In the genomic region with DNA sequence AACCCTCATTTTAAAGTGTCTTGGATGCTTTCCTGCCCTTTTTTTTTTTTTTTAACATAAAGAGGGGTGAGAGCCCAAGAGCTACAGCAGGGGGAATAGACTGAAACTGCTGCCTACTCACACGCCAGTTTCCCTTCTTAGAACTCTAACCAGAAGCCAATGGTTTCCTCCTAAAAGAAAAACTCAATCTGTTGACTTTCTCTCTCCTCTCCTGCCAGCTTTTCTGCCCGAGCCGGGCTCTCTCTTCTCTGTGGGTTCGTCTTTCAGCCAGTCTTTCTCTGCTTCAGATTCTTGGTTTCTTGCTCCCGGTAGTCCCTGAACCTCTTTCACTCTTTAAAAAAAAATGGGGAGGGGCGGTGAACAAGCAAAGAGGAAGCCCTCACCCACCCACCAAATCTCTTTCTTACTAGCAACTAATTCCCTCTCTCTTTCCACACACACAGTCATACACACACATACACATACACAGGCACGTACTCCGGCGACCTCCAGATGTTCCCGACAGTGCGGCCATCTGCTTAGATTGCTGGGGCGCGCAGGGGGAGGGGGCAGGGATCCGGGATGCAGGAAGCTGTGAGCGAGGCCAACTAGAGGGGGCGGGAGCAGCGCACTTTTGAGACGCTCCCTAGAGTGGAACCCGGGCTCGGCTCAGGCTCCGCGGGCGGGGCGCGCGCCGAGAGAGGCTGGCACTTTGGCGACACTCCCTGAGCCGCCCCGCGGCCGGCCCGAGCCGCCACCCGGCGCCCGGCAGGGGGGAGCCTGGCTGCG, we compare ENCODE assay signal across 8 cellular contexts. TPM values are rescaled to one million over a fixed set of nuclear protein-coding genes. Genes with fewer than 3 reads are reported as not detected.
A peak's percentile ranks its signal among the peaks of the same experiment; 100 is the strongest.
DNase-seq lines count a peak whose midpoint lies in the region; ATAC-seq, FAIRE-seq and TF ChIP-seq lines count a peak whose summit lies in the region.

No MANE protein-coding gene starts in this region.

- H3K9me2 ChIP-seq in neural cell (ENCODE audit: insufficient read depth, low read length): no peaks in the 10 kb centered on the region

- H3K9me3 Mint-ChIP-seq in activated naive CD4-positive, alpha-beta T cell treated with anti-CD3 and anti-CD28 coated beads, Interleukin-2, amount 10 ng/mL, durations not matched to agents 7 days and 5 days: no peaks in the 10 kb centered on the region
- no peaks in the 10 kb centered on the region for H3K9me3 Mint-ChIP-seq in type B pancreatic cell

- no peak for ATAC-seq in HG03139 (IDR thresholded peaks at IDR 0.05; ENCODE audit: unreplicated experiment)

- no peak for TF ChIP-seq RAD21 in neural cell (conservative IDR thresholded peaks at IDR 0.05)

- no peaks in the 10 kb centered on the region for H4K20me1 ChIP-seq in neural cell (ENCODE audit: insufficient read depth)

- H3K4me3 Mint-ChIP-seq in activated naive CD4-positive, alpha-beta T cell treated with anti-CD3 and anti-CD28 coated beads, Interleukin-2, amount 10 ng/mL, durations not matched to agents 7 days and 5 days: peak overlapping the region; percentile 78
- peak overlapping the region; percentile 91 for H3K4me3 Mint-ChIP-seq in type B pancreatic cell

- peak overlapping the region; percentile 90 for H3K27ac Mint-ChIP-seq in activated naive CD4-positive, alpha-beta T cell treated with anti-CD3 and anti-CD28 coated beads, Interleukin-2, amount 10 ng/mL, durations not matched to agents 7 days and 5 days
- H3K27ac Mint-ChIP-seq in type B pancreatic cell: peak overlapping the region; percentile 93

- peak overlapping the region; percentile 87 for H3K9ac ChIP-seq in neural cell (ENCODE audit: low read length)

- no peak for TF ChIP-seq CTCF in D721Med (IDR thresholded peaks at IDR 0.05; ENCODE audit: insufficient read depth, missing control alignments)
- no peak for TF ChIP-seq CTCF in HL-60 (IDR thresholded peaks at IDR 0.05; ENCODE audit: insufficient read depth, low read length)
- TF ChIP-seq CTCF in neural cell (IDR thresholded peaks at IDR 0.05; ENCODE audit: poor library complexity, severe bottlenecking): no peak
- no peak for TF ChIP-seq CTCF in type B pancreatic cell (conservative IDR thresholded peaks at IDR 0.05)

- H3K27ac ChIP-seq in HL-60 (replicated peaks): no peak overlapping the region
- no peak overlapping the region for H3K27ac ChIP-seq in neural cell (ENCODE audit: low read length)

- H3F3A ChIP-seq in neural cell (ENCODE audit: insufficient read depth, low read length, poor library complexity, severe bottlenecking): no peaks in the 10 kb centered on the region

- H3K4me3 ChIP-seq in HL-60 (replicated peaks; ENCODE audit: insufficient read depth, low read length) (peak overlapping the region; percentile 40), neural cell (ENCODE audit: low read length) (peak overlapping the region; percentile 99)

- peak overlapping the region; percentile 35 for H3K4me2 ChIP-seq in neural cell (ENCODE audit: low read length)

- H3K27me3 ChIP-seq in HL-60 (ENCODE audit: insufficient read depth, poor library complexity, severe bottlenecking) (peaks cover 49% of the 10 kb centered on the region), neural cell (ENCODE audit: insufficient read depth, low read depth, low read length) (no peaks in the 10 kb centered on the region)

- TF ChIP-seq EP300 in neural cell (conservative IDR thresholded peaks at IDR 0.05; ENCODE audit: poor library complexity, severe bottlenecking): no peak

- peaks cover 96% of the 10 kb centered on the region for H3K27me3 Mint-ChIP-seq in activated naive CD4-positive, alpha-beta T cell treated with anti-CD3 and anti-CD28 coated beads, Interleukin-2, amount 10 ng/mL, durations not matched to agents 7 days and 5 days
- H3K27me3 Mint-ChIP-seq in type B pancreatic cell: no peaks in the 10 kb centered on the region

- H3K36me3 Mint-ChIP-seq in activated naive CD4-positive, alpha-beta T cell treated with anti-CD3 and anti-CD28 coated beads, Interleukin-2, amount 10 ng/mL, durations not matched to agents 7 days and 5 days: no peaks in the 10 kb centered on the region
- H3K36me3 Mint-ChIP-seq in type B pancreatic cell: peaks cover 5% of the 10 kb centered on the region

- peaks cover 38% of the 10 kb centered on the region for H3K79me2 ChIP-seq in neural cell (replicated peaks; ENCODE audit: insufficient read depth, low read length)

- H2AFZ ChIP-seq in neural cell (ENCODE audit: low read depth, low read length): peak overlapping the region; percentile 29

- peaks cover 27% of the 10 kb centered on the region for H3K4me1 Mint-ChIP-seq in activated naive CD4-positive, alpha-beta T cell treated with anti-CD3 and anti-CD28 coated beads, Interleukin-2, amount 10 ng/mL, durations not matched to agents 7 days and 5 days
- peaks cover 60% of the 10 kb centered on the region for H3K4me1 Mint-ChIP-seq in type B pancreatic cell (ENCODE audit: unreplicated experiment)

- no peak for FAIRE-seq in D721Med (lab: Jason Lieb, UNC)
- FAIRE-seq in frontal cortex (lab: Jason Lieb, UNC): no peak

- peak; percentile 81 for DNase-seq in D721Med (ENCODE audit: insufficient read length, low spot score)
- DNase-seq in HL-60 (ENCODE audit: low read depth in 1 of 2, low spot score in 1 of 2): peak; percentile 23 to 51
- DNase-seq in NCI-H748 treated with DMSO at 0.1 percent for 48 hours (lab: John Stamatoyannopoulos, UW): peak; percentile 44
- DNase-seq in activated naive CD4-positive, alpha-beta T cell treated with anti-CD3 and anti-CD28 coated beads, Interleukin-2, amount 10 ng/mL, durations not matched to agents 7 days and 5 days: peak; percentile 80
- DNase-seq in frontal cortex (ENCODE audit: low spot score in 2 of 2): peak; percentile 84 to 85
- DNase-seq in type B pancreatic cell (ENCODE audit: extremely low spot score, unreplicated experiment): peak; percentile 94

- no peaks in the 10 kb centered on the region for H3K9me3 ChIP-seq in neural cell (ENCODE audit: low read length)

- CTCF ChIA-PET in activated naive CD4-positive, alpha-beta T cell treated with anti-CD3 and anti-CD28 coated beads, Interleukin-2, amount 10 ng/mL, durations not matched to agents 7 days and 5 days (lab: Charles Lee): interaction anchor here (0.7 to 1.4 kb wide), 4 partner anchors 15 to 280 kb away, joined by 3 to 4 read pairs (median 3); no protein-coding TSS in a partner anchor

- no peaks in the 10 kb centered on the region for H3K36me3 ChIP-seq in neural cell (ENCODE audit: insufficient read depth, low read length)

TF ChIP-seq in neural cell, 6 proteins besides CTCF, POLR2A, EP300 and RAD21:
- no peak for TF ChIP-seq MXI1 (conservative IDR thresholded peaks at IDR 0.05; ENCODE audit: poor library complexity, severe bottlenecking)
- no peak for TF ChIP-seq SMC3 (conservative IDR thresholded peaks at IDR 0.05; ENCODE audit: poor library complexity)
- TF ChIP-seq POLR2AphosphoS5 (IDR thresholded peaks at IDR 0.05): no peak
- TF ChIP-seq, protein P1, sequence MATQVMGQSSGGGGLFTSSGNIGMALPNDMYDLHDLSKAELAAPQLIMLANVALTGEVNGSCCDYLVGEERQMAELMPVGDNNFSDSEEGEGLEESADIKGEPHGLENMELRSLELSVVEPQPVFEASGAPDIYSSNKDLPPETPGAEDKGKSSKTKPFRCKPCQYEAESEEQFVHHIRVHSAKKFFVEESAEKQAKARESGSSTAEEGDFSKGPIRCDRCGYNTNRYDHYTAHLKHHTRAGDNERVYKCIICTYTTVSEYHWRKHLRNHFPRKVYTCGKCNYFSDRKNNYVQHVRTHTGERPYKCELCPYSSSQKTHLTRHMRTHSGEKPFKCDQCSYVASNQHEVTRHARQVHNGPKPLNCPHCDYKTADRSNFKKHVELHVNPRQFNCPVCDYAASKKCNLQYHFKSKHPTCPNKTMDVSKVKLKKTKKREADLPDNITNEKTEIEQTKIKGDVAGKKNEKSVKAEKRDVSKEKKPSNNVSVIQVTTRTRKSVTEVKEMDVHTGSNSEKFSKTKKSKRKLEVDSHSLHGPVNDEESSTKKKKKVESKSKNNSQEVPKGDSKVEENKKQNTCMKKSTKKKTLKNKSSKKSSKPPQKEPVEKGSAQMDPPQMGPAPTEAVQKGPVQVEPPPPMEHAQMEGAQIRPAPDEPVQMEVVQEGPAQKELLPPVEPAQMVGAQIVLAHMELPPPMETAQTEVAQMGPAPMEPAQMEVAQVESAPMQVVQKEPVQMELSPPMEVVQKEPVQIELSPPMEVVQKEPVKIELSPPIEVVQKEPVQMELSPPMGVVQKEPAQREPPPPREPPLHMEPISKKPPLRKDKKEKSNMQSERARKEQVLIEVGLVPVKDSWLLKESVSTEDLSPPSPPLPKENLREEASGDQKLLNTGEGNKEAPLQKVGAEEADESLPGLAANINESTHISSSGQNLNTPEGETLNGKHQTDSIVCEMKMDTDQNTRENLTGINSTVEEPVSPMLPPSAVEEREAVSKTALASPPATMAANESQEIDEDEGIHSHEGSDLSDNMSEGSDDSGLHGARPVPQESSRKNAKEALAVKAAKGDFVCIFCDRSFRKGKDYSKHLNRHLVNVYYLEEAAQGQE (IDR thresholded peaks at IDR 0.05; ENCODE audit: borderline replicate concordance): no peak
- TF ChIP-seq TAF1 (IDR thresholded peaks at IDR 0.05; ENCODE audit: low read depth): no peak
- no peak for TF ChIP-seq EZH2 (IDR thresholded peaks at IDR 0.05; ENCODE audit: borderline replicate concordance, insufficient read depth, low read length, poor library complexity, severe bottlenecking)
TF ChIP-seq in neural cell: peak in this region for 0.

RNA-seq across cellular contexts. Expression of gene TSKU, which starts 0.4 kb away (rescaled TPM):
- total RNA-seq in frontal cortex: 4.9 TPM
- polyA plus RNA-seq in neural cell: 3.5 and 6.5 TPM in 2 replicates
- polyA minus RNA-seq in neural cell: 10.8 and 11.2 TPM in 2 replicates
- 32.8 and 36.7 TPM in 2 replicates for total RNA-seq in type B pancreatic cell (ENCODE audit: low replicate concordance)

Comparison
In these comparisons a context has a peak if more than half of its experiments do, and no peak if none do; other contexts are left out.
1. DNase-seq: peak in every context shown above with its lines; median percentile 94 in type B pancreatic cell; 84 in frontal cortex; 81 in D721Med; 80 in activated naive CD4-positive, alpha-beta T cell treated with anti-CD3 and anti-CD28 coated beads, Interleukin-2, amount 10 ng/mL, durations not matched to agents 7 days and 5 days; 44 in NCI-H748 treated with DMSO at 0.1 percent for 48 hours; 37 in HL-60.